22 cellular contexts compared by ENCODE assay signal in the genomic region with DNA sequence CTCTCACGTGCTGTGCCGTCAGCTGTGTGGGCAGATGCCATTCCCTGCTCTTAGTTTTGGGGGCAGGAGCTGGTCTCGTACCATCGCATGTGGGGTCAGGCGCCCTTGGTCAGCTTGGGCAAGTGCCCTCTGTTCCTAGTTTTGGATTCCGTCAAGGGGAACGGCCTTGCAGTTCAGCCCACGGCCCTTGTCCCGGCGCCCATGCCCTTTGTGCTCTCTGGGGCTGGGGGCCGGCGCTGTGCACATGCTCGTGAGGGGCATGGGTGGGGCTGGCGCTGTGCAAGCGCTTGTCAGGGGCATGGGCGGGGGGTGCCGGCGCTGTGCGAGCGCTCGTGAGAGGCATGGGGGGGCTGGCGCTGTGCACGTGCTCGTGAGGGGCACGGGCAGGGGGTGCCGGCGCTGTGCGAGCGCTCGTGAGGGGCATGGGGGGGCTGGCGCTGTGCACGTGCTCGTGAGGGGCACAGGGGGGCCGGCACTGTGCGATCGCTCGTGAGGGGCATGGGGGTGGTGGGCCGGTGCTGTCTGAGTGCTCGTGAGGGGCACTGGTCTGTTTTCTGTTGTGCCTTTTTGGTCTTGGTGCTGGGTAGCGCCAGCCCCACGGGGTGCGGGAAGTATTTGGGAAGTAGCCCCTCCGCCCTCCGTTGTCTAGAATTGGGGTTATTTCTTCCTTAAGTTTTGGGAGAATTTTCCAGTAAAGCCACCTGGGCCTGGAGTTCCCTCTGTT. TPM values are rescaled to one million over a fixed set of nuclear protein-coding genes. Genes with fewer than 3 reads are reported as not detected.
A peak's percentile ranks its signal among the peaks of the same experiment; 100 is the strongest.
DNase-seq lines count a peak whose midpoint lies in the region; ATAC-seq and TF ChIP-seq lines count a peak whose summit lies in the region.
"Had no signal": no experiment of that assay in that cellular context is flagged by ENCODE, and none has a peak within 500 bp of the region (broad histone marks: within the 10 kb centered on the region; RNA-seq: fewer than 3 reads in every experiment).

No MANE protein-coding gene starts in this region.

- H2BK120ac ChIP-seq in H9 (ENCODE audit: low read depth, low read length, poor library complexity, severe bottlenecking): no peak overlapping the region

- no peak overlapping the region for H4K8ac ChIP-seq in H9 (replicated peaks; ENCODE audit: insufficient read length, low read depth, low read length)

- H3K23ac ChIP-seq in H9 (ENCODE audit: insufficient read length, low read depth, low read length): no peak overlapping the region

- WGBS in H9 (ENCODE audit: extremely low coverage, insufficient read length, low lambda C conversion rate): no CpG with 5 or more reads among the region's 44 CpGs
- 94 to 98% (median 97%) methylated on average over 26 to 44 of the region's 44 CpGs for WGBS in spleen, 5 donors
- 94 to 95% methylated on average over 43 to 44 of the region's 44 CpGs for WGBS in upper lobe of left lung, 2 donors

- H3K4me1 ChIP-seq in H9 (ENCODE audit: insufficient read depth, low read length) (no peaks in the 10 kb centered on the region), spleen (peaks cover 0 to 5% (median 0%) of the 10 kb centered on the region in 6 donors), upper lobe of left lung (no peaks in the 10 kb centered on the region)

- H3K23me2 ChIP-seq in H9 (ENCODE audit: insufficient read length, low read depth, low read length, poor library complexity, severe bottlenecking): no peaks in the 10 kb centered on the region

- peaks cover 0 to 100% (median 71%) of the 10 kb centered on the region in 6 donors for H3K36me3 ChIP-seq in spleen
- H3K36me3 ChIP-seq in upper lobe of left lung: peaks cover 8 to 79% (median 60%) of the 10 kb centered on the region in 4 donors

- no peak overlapping the region for H3K56ac ChIP-seq in H9 (ENCODE audit: insufficient read length, low read depth, low read length)

- H4K20me1 ChIP-seq in H9 (ENCODE audit: control insufficient read depth, insufficient read depth, insufficient read length): no peaks in the 10 kb centered on the region

- intact Hi-C loops in spleen (cut with DNase I; ENCODE audit: low total_unique reads): no loop called here

- no peak overlapping the region for H3K27ac ChIP-seq in H9 (ENCODE audit: insufficient read length, low read depth, low read length)
- no peak overlapping the region for H3K27ac ChIP-seq in spleen
- no peak overlapping the region for H3K27ac ChIP-seq in upper lobe of left lung
- H3K27ac ChIP-seq: 22Rv1 had no signal

- no peak overlapping the region for H2BK5ac ChIP-seq in H9 (ENCODE audit: insufficient read length, low read length)

- H2AFZ ChIP-seq in H9 (ENCODE audit: low read length): no peak overlapping the region
- H2AFZ ChIP-seq: GM23338 had no signal

- no peak for TF ChIP-seq EP300 in upper lobe of left lung (IDR thresholded peaks at IDR 0.05)

- H3K14ac ChIP-seq in H9 (ENCODE audit: insufficient read depth, low read length): no peak overlapping the region

- no peaks in the 10 kb centered on the region for H3K79me1 ChIP-seq in H9 (ENCODE audit: insufficient read depth, low read depth, low read length, poor library complexity, severe bottlenecking)

- no peaks in the 10 kb centered on the region for H3K79me2 ChIP-seq in H9 (ENCODE audit: insufficient read depth, low read length)

- no peak overlapping the region for H3K4ac ChIP-seq in H9 (ENCODE audit: low read depth, low read length)

- no peak overlapping the region for H4K5ac ChIP-seq in H9 (ENCODE audit: insufficient read length, low read depth, low read length)

- no peak overlapping the region for H3T11ph ChIP-seq in H9 (ENCODE audit: low read length)

- no peak overlapping the region for H3K4me2 ChIP-seq in H9 (ENCODE audit: insufficient read depth, insufficient read length, low read length)
- H3K4me2 ChIP-seq: GM23338 had no signal

- POLR2A ChIA-PET in activated naive CD8-positive, alpha-beta T cell treated with anti-CD3 and anti-CD28 coated beads, Interleukin-2, amount 10 ng/mL, durations not matched to agents 7 days and 5 days (lab: Charles Lee): interaction anchor here (2.0 kb wide), 1 partner anchor 9 kb away, joined by 4 read pairs; no protein-coding TSS in a partner anchor

- TF ChIP-seq POLR2A in spleen (IDR thresholded peaks at IDR 0.05): no peak
- no peak for TF ChIP-seq POLR2A in upper lobe of left lung (IDR thresholded peaks at IDR 0.05)

- H3K4me1 Mint-ChIP-seq in activated naive CD8-positive, alpha-beta T cell treated with anti-CD3 and anti-CD28 coated beads, Interleukin-2, amount 10 ng/mL, durations not matched to agents 7 days and 5 days: peaks cover 19% of the 10 kb centered on the region
- peaks cover 17% of the 10 kb centered on the region for H3K4me1 Mint-ChIP-seq in activated naive CD8-positive, alpha-beta T cell treated with anti-CD3 and anti-CD28 coated beads for 36 hours
- H3K4me1 Mint-ChIP-seq in H9: no peaks in the 10 kb centered on the region; a peak in 1 of 4 replicates
- peaks cover 17 to 22% of the 10 kb centered on the region in 2 donors for H3K4me1 Mint-ChIP-seq in immature natural killer cell
- H3K4me1 Mint-ChIP-seq: B cell had no signal

- H2AK5ac ChIP-seq in H9 (ENCODE audit: insufficient read length, low read length): no peak overlapping the region

- no peak overlapping the region for H2BK12ac ChIP-seq in H9 (ENCODE audit: insufficient read length, low read depth, low read length)

- no peaks in the 10 kb centered on the region for H3K27me3 ChIP-seq in H9 (ENCODE audit: insufficient read depth, low read length)
- no peaks in the 10 kb centered on the region for H3K27me3 ChIP-seq in spleen (replicated peaks in 1 of 7)
- no peaks in the 10 kb centered on the region for H3K27me3 ChIP-seq in upper lobe of left lung

- H4K91ac ChIP-seq in H9 (ENCODE audit: insufficient read length, low read depth, low read length): no peak overlapping the region

- H3K4me3 ChIP-seq in spleen: no peak overlapping the region
- no peak overlapping the region for H3K4me3 ChIP-seq in upper lobe of left lung
- H3K4me3 ChIP-seq: GM23338 had no signal

- H3K27me3 Mint-ChIP-seq in activated naive CD8-positive, alpha-beta T cell treated with anti-CD3 and anti-CD28 coated beads, Interleukin-2, amount 10 ng/mL, durations not matched to agents 7 days and 5 days: no peaks in the 10 kb centered on the region
- no peaks in the 10 kb centered on the region for H3K27me3 Mint-ChIP-seq in activated naive CD8-positive, alpha-beta T cell treated with anti-CD3 and anti-CD28 coated beads for 36 hours
- no peaks in the 10 kb centered on the region; the same call in 1 of the 2 replicates for H3K27me3 Mint-ChIP-seq in H9 (ENCODE audit: low read depth)
- H3K27me3 Mint-ChIP-seq in immature natural killer cell (ENCODE audit: low read depth in 3 of 3): peaks cover 11 to 26% (median 20%) of the 10 kb centered on the region in 3 donors
- H3K27me3 Mint-ChIP-seq: B cell, IgD-negative memory B cell had no signal

- H3K9ac ChIP-seq in H9 (ENCODE audit: extremely low read depth, insufficient read length, low read length): no peak overlapping the region

- no peak overlapping the region for H3K4me3 Mint-ChIP-seq in activated naive CD8-positive, alpha-beta T cell treated with anti-CD3 and anti-CD28 coated beads, Interleukin-2, amount 10 ng/mL, durations not matched to agents 7 days and 5 days
- H3K4me3 Mint-ChIP-seq in activated naive CD8-positive, alpha-beta T cell treated with anti-CD3 and anti-CD28 coated beads for 36 hours: no peak overlapping the region
- H3K4me3 Mint-ChIP-seq in H9: no peak overlapping the region
- H3K4me3 Mint-ChIP-seq in immature natural killer cell: no peak overlapping the region
- H3K4me3 Mint-ChIP-seq: B cell, CD14-positive monocyte, GM23338, IgD-negative memory B cell had no signal

- H3K9me3 Mint-ChIP-seq in activated naive CD8-positive, alpha-beta T cell treated with anti-CD3 and anti-CD28 coated beads, Interleukin-2, amount 10 ng/mL, durations not matched to agents 7 days and 5 days: no peaks in the 10 kb centered on the region
- H3K9me3 Mint-ChIP-seq in activated naive CD8-positive, alpha-beta T cell treated with anti-CD3 and anti-CD28 coated beads for 36 hours: no peaks in the 10 kb centered on the region
- H3K9me3 Mint-ChIP-seq in H9 (no peaks in the 10 kb centered on the region), immature natural killer cell (no peaks in the 10 kb centered on the region)
- H3K9me3 Mint-ChIP-seq: GM23338, IgD-negative memory B cell had no signal

- H2BK20ac ChIP-seq in H9 (ENCODE audit: low read depth, low read length, poor library complexity, severe bottlenecking): no peak overlapping the region

- no peak for DNase-seq in activated naive CD8-positive, alpha-beta T cell treated with anti-CD3 and anti-CD28 coated beads, Interleukin-2, amount 10 ng/mL, durations not matched to agents 7 days and 5 days
- no peak for DNase-seq in activated naive CD8-positive, alpha-beta T cell treated with anti-CD3 and anti-CD28 coated beads for 36 hours
- DNase-seq in H9: no peak
- DNase-seq in immature natural killer cell: no peak
- peak; percentile 42 for DNase-seq in spleen
- DNase-seq in upper lobe of left lung: no peak
- no peak for DNase-seq in NCI-H82 (lab: John Stamatoyannopoulos, UW)
- DNase-seq in effector CD4-positive, alpha-beta T cell: no peak
- DNase-seq: DMS53, NCI-H1048, NCI-H1417, NCI-H1694, NCI-H2029 treated with DMSO at 0.1 percent for 48 hours, NCI-H526 treated with DMSO at 0.1 percent for 48 hours, RPMI8226, SHP77 treated with DMSO at 0.1 percent for 48 hours had no signal

- no peaks in the 10 kb centered on the region for H3K9me3 ChIP-seq in H9 (ENCODE audit: control insufficient read depth, low read depth, low read length)
- H3K9me3 ChIP-seq in spleen: no peaks in the 10 kb centered on the region
- H3K9me3 ChIP-seq in upper lobe of left lung: no peaks in the 10 kb centered on the region

- no peak overlapping the region for H3K18ac ChIP-seq in H9 (ENCODE audit: insufficient read length, low read depth, low read length)

- TF ChIP-seq CTCF in H9 (conservative IDR thresholded peaks at IDR 0.05) (no peak), spleen (IDR thresholded peaks at IDR 0.05 in 8 of 11, conservative IDR thresholded peaks at IDR 0.05 in 3 of 11) (no peak), upper lobe of left lung (IDR thresholded peaks at IDR 0.05) (no peak)

- ATAC-seq in activated naive CD8-positive, alpha-beta T cell treated with anti-CD3 and anti-CD28 coated beads, Interleukin-2, amount 10 ng/mL, durations not matched to agents 7 days and 5 days (ENCODE audit: low read depth): no peak
- no peak for ATAC-seq in upper lobe of left lung (ENCODE audit: low FRiP score in 2 of 2)
- ATAC-seq: GM23338, HCT116 had no signal

- H3K36me3 Mint-ChIP-seq in activated naive CD8-positive, alpha-beta T cell treated with anti-CD3 and anti-CD28 coated beads, Interleukin-2, amount 10 ng/mL, durations not matched to agents 7 days and 5 days: peaks cover 23% of the 10 kb centered on the region
- H3K36me3 Mint-ChIP-seq in activated naive CD8-positive, alpha-beta T cell treated with anti-CD3 and anti-CD28 coated beads for 36 hours: peaks cover 19% of the 10 kb centered on the region
- H3K36me3 Mint-ChIP-seq in H9 (ENCODE audit: insufficient read depth in 1 of 3, low read depth in 3 of 3) (peaks cover 18 to 45% (median 42%) of the 10 kb centered on the region in 3 experiments; a peak in 6 of 7 replicates), immature natural killer cell (peaks cover 18 to 30% (median 21%) of the 10 kb centered on the region in 3 donors)

- peak overlapping the region; percentile 73 for H3K27ac Mint-ChIP-seq in activated naive CD8-positive, alpha-beta T cell treated with anti-CD3 and anti-CD28 coated beads, Interleukin-2, amount 10 ng/mL, durations not matched to agents 7 days and 5 days
- no peak overlapping the region for H3K27ac Mint-ChIP-seq in activated naive CD8-positive, alpha-beta T cell treated with anti-CD3 and anti-CD28 coated beads for 36 hours
- H3K27ac Mint-ChIP-seq in H9 (peak overlapping the region in 2 of 3 experiments; percentile 40 to 44; a peak in 3 of 7 replicates), immature natural killer cell (peak overlapping the region in 5 of 6 donors; percentile 28 to 78 (median 64))
- H3K27ac Mint-ChIP-seq: B cell had no signal

- H2BK15ac ChIP-seq in H9 (ENCODE audit: low read depth, low read length): no peak overlapping the region

RNA-seq across cellular contexts. Expression of a gene that starts 29.5 kb away (rescaled TPM):
- 10 to 100 TPM; 78.7 to 78.8 TPM for total RNA-seq in activated naive CD8-positive, alpha-beta T cell treated with anti-CD3 and anti-CD28 coated beads, Interleukin-2, amount 10 ng/mL, durations not matched to agents 7 days and 5 days
- 10 to 100 TPM; 19.0 to 21.2 TPM for total RNA-seq in activated naive CD8-positive, alpha-beta T cell treated with anti-CD3 and anti-CD28 coated beads for 36 hours
- total RNA-seq in H9 (2021) (23.0 and 25.2 TPM in 2 replicates), spleen (10 to 100 TPM; 50.1 to 96.7 (median 68.6) TPM), upper lobe of left lung (100 to 1,000 TPM in 1 of 6 donors, 10 to 100 TPM in 5; 22.6 to 144 (median 43.0) TPM)
- polyA plus RNA-seq in immature natural killer cell (10 to 100 TPM; 23.1 to 64.8 (median 26.9) TPM), spleen (10 to 100 TPM; 14.7 to 22.2 (median 22.1) TPM)
